In genomic region chr5:76556511-76557221, GRCh38 we compare ENCODE assay signal across 10 cellular contexts.
DNase-seq lines count a peak whose midpoint lies in the region; ATAC-seq, FAIRE-seq and TF ChIP-seq lines count a peak whose summit lies in the region.
"Had no signal": no experiment of that assay in that cellular context is flagged by ENCODE, and none has a peak within 500 bp of the region (broad histone marks: within the 10 kb centered on the region; RNA-seq: fewer than 3 reads in every experiment).

No MANE protein-coding gene starts in this region.

- ATAC-seq in GM19035 (IDR thresholded peaks at IDR 0.05; ENCODE audit: unreplicated experiment) (peak; percentile 91), HG02884 (IDR thresholded peaks at IDR 0.05; ENCODE audit: unreplicated experiment) (peak; percentile 93), activated B cell treated with CpG ODN at 0.5 μM for 24 hours (ENCODE audit: low read depth) (peak; percentile 95), sciatic nerve (no peak)

- H3K9me3 Mint-ChIP-seq in activated B cell treated with CpG ODN at 0.5 μM for 24 hours = no peaks in the 10 kb centered on the region

- intact Hi-C loops in activated B cell treated with CpG ODN at 0.5 μM for 24 hours (cut with micrococcal nuclease) (loop anchor here (1.0 kb wide), 1 partner anchor 9 kb away; no protein-coding TSS in a partner anchor), esophagus squamous epithelium (cut with DNase I) (no loop called here), sciatic nerve (cut with DNase I) (no loop called here)

- peak overlapping the region; percentile 9 for H3K4me2 ChIP-seq in DOHH2 (ENCODE audit: low read length)

- H3K4me3 ChIP-seq in DOHH2 (ENCODE audit: low read length) = no peak overlapping the region
- no peak overlapping the region for H3K4me3 ChIP-seq in esophagus squamous epithelium

- no peaks in the 10 kb centered on the region for H3K27me3 Mint-ChIP-seq in activated B cell treated with CpG ODN at 0.5 μM for 24 hours

- no peaks in the 10 kb centered on the region for H3K36me3 Mint-ChIP-seq in activated B cell treated with CpG ODN at 0.5 μM for 24 hours (ENCODE audit: low read depth)

- H3K4me1 Mint-ChIP-seq in activated B cell treated with CpG ODN at 0.5 μM for 24 hours = peaks cover 15% of the 10 kb centered on the region

- no peak overlapping the region for H3K27ac ChIP-seq in DOHH2 (ENCODE audit: low read depth, low read length)
- peak overlapping the region in 1 of 4 donors; percentile 54 for H3K27ac ChIP-seq in esophagus squamous epithelium

- POLR2A ChIA-PET in activated B cell treated with CpG ODN at 0.5 μM for 24 hours (lab: Charles Lee) = interaction anchor here (0.8 kb wide), 1 partner anchor 9 kb away, joined by 3 read pairs; no protein-coding TSS in a partner anchor

- peak overlapping the region; percentile 62 for H3K27ac Mint-ChIP-seq in activated B cell treated with CpG ODN at 0.5 μM for 24 hours

- H3K27me3 ChIP-seq in DOHH2 (ENCODE audit: control insufficient read depth, low read length) (no peaks in the 10 kb centered on the region), esophagus squamous epithelium (no peaks in the 10 kb centered on the region)

- no peaks in the 10 kb centered on the region for H3K9me3 ChIP-seq in DOHH2 (ENCODE audit: control insufficient read depth, insufficient read depth, low read length)
- H3K9me3 ChIP-seq in esophagus squamous epithelium = no peaks in the 10 kb centered on the region

- CTCF ChIA-PET in activated B cell treated with CpG ODN at 0.5 μM for 24 hours (lab: Charles Lee) = no interaction called here

- H3K4me1 ChIP-seq in DOHH2 (ENCODE audit: control insufficient read depth, low read length) (peaks cover 21% of the 10 kb centered on the region), esophagus squamous epithelium (peaks cover 0 to 21% (median 0%) of the 10 kb centered on the region in 3 donors)

- DNase-seq in activated B cell treated with CpG ODN at 0.5 μM for 24 hours (no peak), esophagus squamous epithelium (lab: John Stamatoyannopoulos, UW) (no peak), DMS114 treated with DMSO at 0.1 percent for 48 hours (lab: John Stamatoyannopoulos, UW; ENCODE audit: unreplicated experiment) (no peak), D721Med (ENCODE audit: insufficient read length, low spot score) (no peak), sciatic nerve (ENCODE audit: low spot score) (no peak)
- DNase-seq: aorta, DMS79 had no signal

- WGBS in esophagus squamous epithelium, 2 donors = 79 to 84% methylated on average over 4 of the region's 4 CpGs

- no peak overlapping the region for H3K4me3 Mint-ChIP-seq in activated B cell treated with CpG ODN at 0.5 μM for 24 hours

- TF ChIP-seq CTCF in DOHH2 (IDR thresholded peaks at IDR 0.05; ENCODE audit: low read depth, low read length, poor library complexity, severe bottlenecking) (no peak), activated B cell treated with CpG ODN at 0.5 μM for 24 hours (IDR thresholded peaks at IDR 0.05) (no peak), esophagus squamous epithelium (IDR thresholded peaks at IDR 0.05) (no peak), D721Med (IDR thresholded peaks at IDR 0.05; ENCODE audit: insufficient read depth, missing control alignments) (no peak)

- H3K36me3 ChIP-seq in DOHH2 (ENCODE audit: control insufficient read depth, low read length) (no peaks in the 10 kb centered on the region), esophagus squamous epithelium (no peaks in the 10 kb centered on the region)

- FAIRE-seq in D721Med (lab: Jason Lieb, UNC) = no peak

- no peaks in the 10 kb centered on the region for H3K79me2 ChIP-seq in DOHH2 (ENCODE audit: control insufficient read depth, low read length)

- no peak for TF ChIP-seq POLR2A in esophagus squamous epithelium (IDR thresholded peaks at IDR 0.05)

- no peaks in the 10 kb centered on the region for H4K20me1 ChIP-seq in DOHH2 (ENCODE audit: control insufficient read depth, insufficient read depth, low read depth, low read length)

- no peaks in the 10 kb centered on the region for H3K9me2 ChIP-seq in DOHH2 (replicated peaks; ENCODE audit: control insufficient read depth, low read length)

- H3F3A ChIP-seq in DOHH2 (ENCODE audit: control insufficient read depth, insufficient read depth) = no peaks in the 10 kb centered on the region
